Comparison of ENCODE assay signal across 5 cellular contexts in genomic region chr5:130321931-130322330, GRCh38.
"Had no signal": no experiment of that assay in that cellular context is flagged by ENCODE, and none has a peak within 500 bp of the region (broad histone marks: within the 10 kb centered on the region; RNA-seq: fewer than 3 reads in every experiment).

No MANE protein-coding gene starts in this region.

- FAIRE-seq: G401.6, GM12891, GM12892 had no signal

- DNase-seq: GDM1, GF-D8 had no signal
